9 cellular contexts compared by ENCODE assay signal in the genomic region with DNA sequence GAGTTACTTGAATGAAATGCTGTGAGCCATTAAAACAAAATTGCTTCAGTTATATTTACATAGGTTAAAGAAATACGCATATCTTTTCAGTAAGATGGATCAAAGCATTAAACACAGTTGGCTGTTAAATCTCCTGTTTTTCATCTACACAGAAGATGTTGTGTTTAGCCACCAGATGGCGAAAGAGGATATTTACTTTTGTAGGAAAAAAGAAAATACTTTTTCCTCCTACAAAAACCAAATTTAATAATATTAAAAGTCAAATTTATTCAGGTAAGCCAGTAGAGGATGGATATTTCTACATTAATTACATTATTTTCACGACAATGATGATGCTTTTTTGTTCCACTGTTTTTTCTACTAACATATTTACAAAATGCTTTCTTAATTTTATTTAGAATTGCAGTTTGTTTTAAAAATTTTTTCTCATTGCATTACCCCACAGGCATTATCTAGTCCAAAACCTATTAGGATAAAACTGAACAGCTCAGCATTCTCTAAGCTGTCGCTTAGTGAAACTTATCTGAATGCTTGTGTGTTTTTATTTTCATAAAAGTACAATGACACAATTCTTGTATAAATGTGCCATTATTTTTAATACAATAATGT.
DNase-seq lines count a peak whose midpoint lies in the region; ATAC-seq and TF ChIP-seq lines count a peak whose summit lies in the region.
"Had no signal": no experiment of that assay in that cellular context is flagged by ENCODE, and none has a peak within 500 bp of the region (broad histone marks: within the 10 kb centered on the region; RNA-seq: fewer than 3 reads in every experiment).

No MANE protein-coding gene starts in this region.

- H2AFZ ChIP-seq in DND-41 (ENCODE audit: low read depth, low read length) (no peak overlapping the region), MM.1S (ENCODE audit: low read length) (peak overlapping the region; percentile 51; the same call in 1 of the 2 replicates)

- intact Hi-C loops in adrenal gland (cut with DNase I) (no loop called here), lower lobe of right lung (cut with DNase I) (no loop called here)

- TF ChIP-seq CTCF in DND-41 (IDR thresholded peaks at IDR 0.05; ENCODE audit: borderline replicate concordance, extremely low read depth, low read length, poor library complexity, severe bottlenecking): peak; percentile 60
- TF ChIP-seq CTCF in MM.1S (IDR thresholded peaks at IDR 0.05; ENCODE audit: low read length): peak; percentile 59
- peak in 4 of 6 experiments; percentile 4 to 55 (median 28) for TF ChIP-seq CTCF in adrenal gland (IDR thresholded peaks at IDR 0.05)
- peak; percentile 31 for TF ChIP-seq CTCF in lower lobe of right lung (IDR thresholded peaks at IDR 0.05)

- no peak overlapping the region for H3K4me3 Mint-ChIP-seq in activated CD4-positive, alpha-beta T cell treated with anti-CD3 and anti-CD28 coated beads, Interleukin-2, amount 10 ng/mL, durations not matched to agents 7 days and 5 days

- H3K27ac Mint-ChIP-seq in activated CD4-positive, alpha-beta T cell treated with anti-CD3 and anti-CD28 coated beads, Interleukin-2, amount 10 ng/mL, durations not matched to agents 7 days and 5 days: no peak overlapping the region

- ATAC-seq in DND-41 (ENCODE audit: insufficient read depth, low read depth) (no peak), lower lobe of right lung (no peak), HG03135 (IDR thresholded peaks at IDR 0.05; ENCODE audit: unreplicated experiment) (no peak)

- H3F3A ChIP-seq in MM.1S (ENCODE audit: insufficient read depth, low read length): no peaks in the 10 kb centered on the region

- H4K20me1 ChIP-seq in DND-41 (ENCODE audit: insufficient read depth, low read length): no peaks in the 10 kb centered on the region
- no peaks in the 10 kb centered on the region for H4K20me1 ChIP-seq in MM.1S (ENCODE audit: insufficient read depth, low read length)

- H3K27me3 Mint-ChIP-seq in activated CD4-positive, alpha-beta T cell treated with anti-CD3 and anti-CD28 coated beads, Interleukin-2, amount 10 ng/mL, durations not matched to agents 7 days and 5 days: no peaks in the 10 kb centered on the region

- no peaks in the 10 kb centered on the region for H3K79me2 ChIP-seq in DND-41 (ENCODE audit: insufficient read depth, low read length)
- no peaks in the 10 kb centered on the region for H3K79me2 ChIP-seq in MM.1S (ENCODE audit: low read length)

- no peaks in the 10 kb centered on the region for H3K4me1 Mint-ChIP-seq in activated CD4-positive, alpha-beta T cell treated with anti-CD3 and anti-CD28 coated beads, Interleukin-2, amount 10 ng/mL, durations not matched to agents 7 days and 5 days

- POLR2A ChIA-PET in activated CD4-positive, alpha-beta T cell treated with anti-CD3 and anti-CD28 coated beads, Interleukin-2, amount 10 ng/mL, durations not matched to agents 7 days and 5 days (lab: Charles Lee): no interaction called here

- no peak for TF ChIP-seq POLR2A in adrenal gland (IDR thresholded peaks at IDR 0.05)

- H3K36me3 ChIP-seq in DND-41 (ENCODE audit: insufficient read depth, low read length): no peaks in the 10 kb centered on the region
- H3K36me3 ChIP-seq in MM.1S (replicated peaks; ENCODE audit: insufficient read depth, low read length): no peaks in the 10 kb centered on the region
- H3K36me3 ChIP-seq in adrenal gland (replicated peaks in 1 of 2): no peaks in the 10 kb centered on the region
- H3K36me3 ChIP-seq in lower lobe of right lung: no peaks in the 10 kb centered on the region

- 21 to 28% (median 26%) methylated on average over 4 of the region's 4 CpGs for WGBS in adrenal gland, 4 donors

- no peaks in the 10 kb centered on the region for H3K36me3 Mint-ChIP-seq in activated CD4-positive, alpha-beta T cell treated with anti-CD3 and anti-CD28 coated beads, Interleukin-2, amount 10 ng/mL, durations not matched to agents 7 days and 5 days (ENCODE audit: low read depth)

- H3K27ac ChIP-seq in DND-41 (ENCODE audit: low read length) (no peak overlapping the region), MM.1S (ENCODE audit: low read length) (no peak overlapping the region), adrenal gland (no peak overlapping the region), lower lobe of right lung (no peak overlapping the region)

- H3K27me3 ChIP-seq in DND-41 (ENCODE audit: insufficient read depth, low read length, poor library complexity) (no peaks in the 10 kb centered on the region), MM.1S (replicated peaks; ENCODE audit: insufficient read depth, low read length) (no peaks in the 10 kb centered on the region), adrenal gland (no peaks in the 10 kb centered on the region), lower lobe of right lung (ENCODE audit: low read depth) (no peaks in the 10 kb centered on the region)

- DNase-seq in DND-41: no peak
- peak; percentile 48 for DNase-seq in MM.1S
- no peak for DNase-seq in adrenal gland
- no peak for DNase-seq in lower lobe of right lung
- no peak for DNase-seq in activated CD4-positive, alpha-beta T cell treated with anti-CD3 and anti-CD28 coated beads, Interleukin-2, amount 10 ng/mL, durations not matched to agents 7 days and 5 days
- DNase-seq in SIG-M5 treated with dmso at 0.1 percent for 504 hours (lab: John Stamatoyannopoulos, UW; ENCODE audit: unreplicated experiment): no peak
- no peak for DNase-seq in HuH-7.5 (ENCODE audit: low spot score)
- DNase-seq: activated CD4-positive, alpha-beta T cell treated with anti-CD3 and anti-CD28 coated beads, Interleukin-2, amount 50 U/mL, for 48 hours had no signal

- H3K4me3 ChIP-seq in DND-41 (ENCODE audit: low read depth in 1 of 2, low read length in 2 of 2) (no peak overlapping the region), MM.1S (ENCODE audit: low read length) (no peak overlapping the region; the same call in 1 of the 2 replicates), adrenal gland (no peak overlapping the region), lower lobe of right lung (no peak overlapping the region)

- H3K4me2 ChIP-seq in DND-41 (ENCODE audit: insufficient read depth, low read length) (no peak overlapping the region), MM.1S (ENCODE audit: low read depth, low read length) (peak overlapping the region; percentile 66)

- H3K9me3 ChIP-seq in DND-41 (ENCODE audit: insufficient read depth, low read length, severe bottlenecking) (no peaks in the 10 kb centered on the region), MM.1S (replicated peaks; ENCODE audit: insufficient read depth, low read length) (no peaks in the 10 kb centered on the region), adrenal gland (replicated peaks in 1 of 3) (no peaks in the 10 kb centered on the region), lower lobe of right lung (no peaks in the 10 kb centered on the region)

- H3K9me2 ChIP-seq in MM.1S (replicated peaks; ENCODE audit: insufficient read depth, low read length): no peaks in the 10 kb centered on the region

- no peaks in the 10 kb centered on the region for H3K4me1 ChIP-seq in DND-41 (ENCODE audit: insufficient read depth, low read length)
- H3K4me1 ChIP-seq in MM.1S (ENCODE audit: low read length): 0 out of 2 replicates have a peak, but pooled peaks cover 4% of the 10 kb centered on the region
- no peaks in the 10 kb centered on the region for H3K4me1 ChIP-seq in adrenal gland (replicated peaks in 1 of 2)
- H3K4me1 ChIP-seq in lower lobe of right lung: no peaks in the 10 kb centered on the region

- no peak overlapping the region for H3K9ac ChIP-seq in DND-41 (ENCODE audit: low read depth, low read length)
- H3K9ac ChIP-seq in MM.1S (ENCODE audit: low read length): no peak overlapping the region

- CTCF ChIA-PET in activated CD4-positive, alpha-beta T cell treated with anti-CD3 and anti-CD28 coated beads, Interleukin-2, amount 10 ng/mL, durations not matched to agents 7 days and 5 days (lab: Charles Lee): no interaction called here

- H3K9me3 Mint-ChIP-seq in activated CD4-positive, alpha-beta T cell treated with anti-CD3 and anti-CD28 coated beads, Interleukin-2, amount 10 ng/mL, durations not matched to agents 7 days and 5 days: no peaks in the 10 kb centered on the region
